Comparison of ENCODE assay signal across 8 cellular contexts in the genomic region with DNA sequence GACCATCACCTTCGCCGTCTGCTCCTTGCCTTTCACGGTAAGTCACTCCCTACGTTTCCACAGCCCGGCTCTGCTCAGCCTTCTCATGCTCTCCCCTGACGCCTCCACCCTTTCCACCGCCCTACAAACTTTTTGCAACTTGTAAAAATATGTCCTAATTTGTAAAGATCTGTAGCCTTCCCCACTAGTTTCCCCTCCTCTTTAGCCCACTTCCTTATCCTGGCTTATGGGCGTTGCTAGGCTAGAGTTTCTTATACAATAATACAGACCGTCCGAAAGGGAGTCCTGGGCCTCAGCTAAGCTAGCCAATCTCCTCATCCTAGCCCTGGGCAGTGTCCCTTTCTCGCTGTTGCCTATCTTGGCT. TPM values are rescaled to one million over a fixed set of nuclear protein-coding genes. Genes with fewer than 3 reads are reported as not detected.
DNase-seq lines count a peak whose midpoint lies in the region; ATAC-seq and TF ChIP-seq lines count a peak whose summit lies in the region.

No MANE protein-coding gene starts in this region.

- H3K4me3 ChIP-seq in right atrium auricular region (peak overlapping the region; percentile 31 to 60), spleen (peak overlapping the region; percentile 61 to 82 (median 64)), WERI-Rb-1 (ENCODE audit: low read depth, low read length) (no peak overlapping the region)

- intact Hi-C loops in spleen (cut with DNase I; ENCODE audit: low total_unique reads) = no loop called here

- DNase-seq in HCEC 1CT (peak; percentile 49), right atrium auricular region (ENCODE audit: low spot score) (no peak), spleen (no peak), WERI-Rb-1 (no peak), middle frontal gyrus (ENCODE audit: extremely low spot score, low spot score) (no peak)
- DNase-seq in activated CD4-positive, alpha-beta T cell treated with anti-CD3 and anti-CD28 coated beads, Interleukin-2, amount 10 ng/mL, durations not matched to agents 7 days and 5 days = peak; percentile 33

- H3K27ac ChIP-seq in right atrium auricular region (peak overlapping the region in 1 of 2 donors; percentile 34), spleen (peak overlapping the region; percentile 68 to 92 (median 88)), WERI-Rb-1 (no peak overlapping the region)

- H3K27me3 ChIP-seq in right atrium auricular region (no peaks in the 10 kb centered on the region), spleen (replicated peaks in 1 of 7) (peaks cover 0 to 59% (median 24%) of the 10 kb centered on the region in 7 donors), WERI-Rb-1 (ENCODE audit: insufficient read depth, low read depth, severe bottlenecking) (peaks cover 5% of the 10 kb centered on the region)

- H3K36me3 Mint-ChIP-seq in activated CD4-positive, alpha-beta T cell treated with anti-CD3 and anti-CD28 coated beads, Interleukin-2, amount 10 ng/mL, durations not matched to agents 7 days and 5 days (ENCODE audit: low read depth) = peaks cover 90% of the 10 kb centered on the region

- TF ChIP-seq POLR2A in spleen (IDR thresholded peaks at IDR 0.05) = no peak

- peaks cover 9% of the 10 kb centered on the region for H3K9me3 Mint-ChIP-seq in activated CD4-positive, alpha-beta T cell treated with anti-CD3 and anti-CD28 coated beads, Interleukin-2, amount 10 ng/mL, durations not matched to agents 7 days and 5 days

- no peak for ATAC-seq in GM21576 (IDR thresholded peaks at IDR 0.05; ENCODE audit: unreplicated experiment)
- no peak for ATAC-seq in GM21526 (IDR thresholded peaks at IDR 0.05; ENCODE audit: low FRiP score, unreplicated experiment)

- H3K4me1 ChIP-seq in right atrium auricular region = peaks cover 0 to 27% of the 10 kb centered on the region in 2 donors
- peaks cover 20 to 100% (median 70%) of the 10 kb centered on the region in 6 donors for H3K4me1 ChIP-seq in spleen

- peaks cover 78% of the 10 kb centered on the region for H3K4me1 Mint-ChIP-seq in activated CD4-positive, alpha-beta T cell treated with anti-CD3 and anti-CD28 coated beads, Interleukin-2, amount 10 ng/mL, durations not matched to agents 7 days and 5 days

- no peaks in the 10 kb centered on the region for H3K9me3 ChIP-seq in right atrium auricular region
- no peaks in the 10 kb centered on the region for H3K9me3 ChIP-seq in spleen
- H3K9me3 ChIP-seq in WERI-Rb-1 (ENCODE audit: severe bottlenecking) = no peaks in the 10 kb centered on the region

- WGBS in spleen, 5 donors = 5 to 11% (median 10%) methylated on average over 11 of the region's 11 CpGs

- H3K4me3 Mint-ChIP-seq in activated CD4-positive, alpha-beta T cell treated with anti-CD3 and anti-CD28 coated beads, Interleukin-2, amount 10 ng/mL, durations not matched to agents 7 days and 5 days = peak overlapping the region; percentile 93

- TF ChIP-seq CTCF in right atrium auricular region (IDR thresholded peaks at IDR 0.05) (no peak), spleen (IDR thresholded peaks at IDR 0.05 in 8 of 11, conservative IDR thresholded peaks at IDR 0.05 in 3 of 11) (no peak), WERI-Rb-1 (IDR thresholded peaks at IDR 0.05; ENCODE audit: low read depth, low read length) (no peak)

- POLR2A ChIA-PET in activated CD4-positive, alpha-beta T cell treated with anti-CD3 and anti-CD28 coated beads, Interleukin-2, amount 10 ng/mL, durations not matched to agents 7 days and 5 days (lab: Charles Lee) = no interaction called here

- CTCF ChIA-PET in activated CD4-positive, alpha-beta T cell treated with anti-CD3 and anti-CD28 coated beads, Interleukin-2, amount 10 ng/mL, durations not matched to agents 7 days and 5 days (lab: Charles Lee) = interaction anchor here (1.3 kb wide), 1 partner anchor 12 kb away, joined by 3 read pairs; no protein-coding TSS in a partner anchor

- peaks cover 52% of the 10 kb centered on the region for H3K27me3 Mint-ChIP-seq in activated CD4-positive, alpha-beta T cell treated with anti-CD3 and anti-CD28 coated beads, Interleukin-2, amount 10 ng/mL, durations not matched to agents 7 days and 5 days

- H3K36me3 ChIP-seq in right atrium auricular region = no peaks in the 10 kb centered on the region
- no peaks in the 10 kb centered on the region for H3K36me3 ChIP-seq in spleen
- no peaks in the 10 kb centered on the region for H3K36me3 ChIP-seq in WERI-Rb-1

- peak overlapping the region; percentile 92 for H3K27ac Mint-ChIP-seq in activated CD4-positive, alpha-beta T cell treated with anti-CD3 and anti-CD28 coated beads, Interleukin-2, amount 10 ng/mL, durations not matched to agents 7 days and 5 days

RNA-seq across cellular contexts. Expression of gene PTGER2, which starts 1.2 kb away (rescaled TPM):
- total RNA-seq in activated CD4-positive, alpha-beta T cell treated with anti-CD3 and anti-CD28 coated beads, Interleukin-2, amount 10 ng/mL, durations not matched to agents 7 days and 5 days = 10 to 100 TPM; 54.5 to 60.4 TPM
- total RNA-seq in right atrium auricular region = 1 to 10 TPM in 1 of 2 donors, under 1 TPM in 1; 0.44 to 1.5 TPM
- 10 to 100 TPM; 13.2 to 44.7 (median 16.2) TPM for total RNA-seq in spleen
- polyA plus RNA-seq in spleen = 1 to 10 TPM; 1.5 to 3.0 (median 2.8) TPM

RNA-seq across cellular contexts. Expression of gene PTGDR, which starts 47.8 kb away (rescaled TPM):
- under 1 TPM in 1 of 2 experiments, not detected in 1; 0.07 TPM for total RNA-seq in activated CD4-positive, alpha-beta T cell treated with anti-CD3 and anti-CD28 coated beads, Interleukin-2, amount 10 ng/mL, durations not matched to agents 7 days and 5 days
- total RNA-seq in right atrium auricular region (under 1 TPM; 0.28 to 0.89 TPM), spleen (10 to 100 TPM in 6 of 7 donors, 1 to 10 TPM in 1; 7.5 to 20.5 (median 10.9) TPM)
- 1 to 10 TPM in 1 of 3 donors, under 1 TPM in 2; 0.67 to 1.4 (median 0.88) TPM for polyA plus RNA-seq in spleen

Comparison
In these comparisons a context has a peak if more than half of its experiments do, and no peak if none do; other contexts are left out.
1. DNase-seq: peak in HCEC 1CT (single experiment) and activated CD4-positive, alpha-beta T cell treated with anti-CD3 and anti-CD28 coated beads, Interleukin-2, amount 10 ng/mL, durations not matched to agents 7 days and 5 days (single experiment); none in right atrium auricular region (single experiment), spleen (single experiment), WERI-Rb-1 (single experiment) and middle frontal gyrus (single experiment).
2. RNA of gene PTGER2, which starts 1.2 kb away (total RNA-seq): 54.5 to 60.4 TPM in activated CD4-positive, alpha-beta T cell treated with anti-CD3 and anti-CD28 coated beads, Interleukin-2, amount 10 ng/mL, durations not matched to agents 7 days and 5 days and 13.2 to 44.7 TPM in spleen; 0.44 to 1.5 TPM in right atrium auricular region; every median in the first group is over 4 times any median in the second.
3. RNA of gene PTGDR, which starts 47.8 kb away (total RNA-seq): 7.5 to 20.5 TPM in spleen; 0.28 to 0.89 TPM in right atrium auricular region and 0.07 TPM in activated CD4-positive, alpha-beta T cell treated with anti-CD3 and anti-CD28 coated beads, Interleukin-2, amount 10 ng/mL, durations not matched to agents 7 days and 5 days; every median in the first group is over 4 times any median in the second.